9 cellular contexts compared by ENCODE assay signal in the genomic region with DNA sequence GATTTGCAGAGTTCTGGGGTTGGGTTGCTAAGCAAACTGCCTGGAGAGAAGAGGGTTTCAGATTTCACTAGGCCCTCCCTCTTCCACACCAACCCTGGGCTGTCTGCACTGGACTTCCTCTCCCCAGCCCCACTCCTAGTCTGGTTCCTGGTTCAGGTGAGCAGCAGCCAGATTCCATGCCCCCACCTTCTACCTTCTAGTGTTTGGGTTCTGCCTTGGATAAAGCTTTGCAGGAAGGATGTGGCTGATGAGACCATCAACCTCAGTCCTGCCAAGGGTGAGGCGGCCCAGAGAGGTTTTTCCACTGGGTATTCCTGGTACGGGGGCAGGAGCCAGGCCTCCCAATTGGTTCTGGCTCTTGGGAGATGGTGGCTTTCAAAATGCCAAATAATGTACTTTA.
A peak's percentile ranks its signal among the peaks of the same experiment; 100 is the strongest.
DNase-seq lines count a peak whose midpoint lies in the region; TF ChIP-seq lines count a peak whose summit lies in the region.
"Had no signal": no experiment of that assay in that cellular context is flagged by ENCODE, and none has a peak within 500 bp of the region (broad histone marks: within the 10 kb centered on the region; RNA-seq: fewer than 3 reads in every experiment).

No MANE protein-coding gene starts in this region.

- H2BK15ac ChIP-seq in mesendoderm (replicated peaks; ENCODE audit: low read depth), result no peak overlapping the region

- no peak overlapping the region for H3K4ac ChIP-seq in mesendoderm (ENCODE audit: low read depth, low read length)

- H3K9me3 ChIP-seq in sigmoid colon, result no peaks in the 10 kb centered on the region

- in situ Hi-C loops in Caki2 (cut with HindIII; ENCODE audit: low pct_unique_long_range_greater_than_20kb, low sequenced_read_pairs) (no loop called here), astrocyte of the spinal cord (cut with HindIII; ENCODE audit: low sequenced_read_pairs) (no loop called here)

- H3K56ac ChIP-seq in mesendoderm (ENCODE audit: low read length), result peak overlapping the region; percentile 58

- H3K27ac ChIP-seq in mesendoderm (ENCODE audit: low read depth, low read length), result no peak overlapping the region
- H3K27ac ChIP-seq in sigmoid colon, result no peak overlapping the region

- no peak overlapping the region for H3K23ac ChIP-seq in mesendoderm (ENCODE audit: low read length)

- H3K36me3 ChIP-seq in mesendoderm (ENCODE audit: control insufficient read depth, insufficient read depth, low read length) (no peaks in the 10 kb centered on the region), sigmoid colon (no peaks in the 10 kb centered on the region)

- WGBS in mesendoderm (ENCODE audit: extremely low coverage, insufficient coverage, low lambda C conversion rate), result no CpG with 5 or more reads among the region's 2 CpGs
- WGBS in sigmoid colon, 2 donors, result 90 to 98% methylated on average over 2 of the region's 2 CpGs

- no peak for TF ChIP-seq EP300 in sigmoid colon (IDR thresholded peaks at IDR 0.05)

- no peak for TF ChIP-seq POLR2A in sigmoid colon (IDR thresholded peaks at IDR 0.05)

- H3K27me3 ChIP-seq in mesendoderm (ENCODE audit: insufficient read depth, low read length, poor library complexity) (no peaks in the 10 kb centered on the region), sigmoid colon (no peaks in the 10 kb centered on the region)

- peak; percentile 12 for DNase-seq in Caki2 (ENCODE audit: low read depth)
- peak; percentile 38 to 47 for DNase-seq in Kasumi-1 (lab: John Stamatoyannopoulos, UW)
- peak; percentile 44 for DNase-seq in astrocyte of the spinal cord (ENCODE audit: low read depth, low spot score)
- peak; percentile 76 for DNase-seq in mesendoderm
- no peak for DNase-seq in NCI-H82 (lab: John Stamatoyannopoulos, UW)
- no peak for DNase-seq in stimulated activated naive CD4-positive, alpha-beta T cell treated with Interleukin-2 at 50 U/mL for 16 hours (lab: John Stamatoyannopoulos, UW)
- DNase-seq in sigmoid colon, result no peak
- no peak for DNase-seq in HUDEP-2 (lab: John Stamatoyannopoulos, UW; ENCODE audit: unreplicated experiment in 76 of 76)
- DNase-seq: activated CD4-positive, alpha-beta T cell treated with anti-CD3 and anti-CD28 coated beads for 48 hours had no signal

- H3K4me3 ChIP-seq in astrocyte of the spinal cord (ENCODE audit: low read depth, low read length) (no peak overlapping the region), mesendoderm (ENCODE audit: low read length) (no peak overlapping the region), sigmoid colon (no peak overlapping the region)

- H3K4me1 ChIP-seq in mesendoderm (ENCODE audit: control insufficient read depth, low read depth, low read length) (peaks cover 28% of the 10 kb centered on the region), sigmoid colon (peaks cover 0 to 25% (median 18%) of the 10 kb centered on the region in 4 donors)

- peak overlapping the region; percentile 39 for H4K8ac ChIP-seq in mesendoderm (ENCODE audit: low read depth, low read length)

- TF ChIP-seq CTCF in astrocyte of the spinal cord (IDR thresholded peaks at IDR 0.05; ENCODE audit: low read depth, low read length) (no peak), sigmoid colon (IDR thresholded peaks at IDR 0.05) (no peak)

- no peak overlapping the region for H4K5ac ChIP-seq in mesendoderm (ENCODE audit: low read length)

- no peak overlapping the region for H3K4me2 ChIP-seq in mesendoderm (ENCODE audit: low read length)

- no peak overlapping the region for H3K18ac ChIP-seq in mesendoderm (ENCODE audit: low read length)

- intact Hi-C loops in sigmoid colon (cut with DNase I), result no loop called here

- peaks cover 46% of the 10 kb centered on the region for H3K79me1 ChIP-seq in mesendoderm (ENCODE audit: low read length)

- H2BK5ac ChIP-seq in mesendoderm (ENCODE audit: low read length), result no peak overlapping the region

- H3K79me2 ChIP-seq in mesendoderm (ENCODE audit: control insufficient read depth, insufficient read depth, low read length), result peaks cover 73% of the 10 kb centered on the region

- H2AK5ac ChIP-seq in mesendoderm (ENCODE audit: low read length), result no peak overlapping the region

- H2BK120ac ChIP-seq in mesendoderm (ENCODE audit: low read depth, low read length), result no peak overlapping the region

- H3K9ac ChIP-seq in mesendoderm (ENCODE audit: low read length), result peak overlapping the region; percentile 37

Comparison
In these comparisons a context has a peak if more than half of its experiments do, and no peak if none do; other contexts are left out.
1. DNase-seq: peak in Caki2 (single experiment), Kasumi-1 (2 of 2), astrocyte of the spinal cord (single experiment) and mesendoderm (single experiment); none in NCI-H82 (single experiment), stimulated activated naive CD4-positive, alpha-beta T cell treated with Interleukin-2 at 50 U/mL for 16 hours (single experiment), sigmoid colon (single experiment) and HUDEP-2 (0 of 76).